In the genomic region with DNA sequence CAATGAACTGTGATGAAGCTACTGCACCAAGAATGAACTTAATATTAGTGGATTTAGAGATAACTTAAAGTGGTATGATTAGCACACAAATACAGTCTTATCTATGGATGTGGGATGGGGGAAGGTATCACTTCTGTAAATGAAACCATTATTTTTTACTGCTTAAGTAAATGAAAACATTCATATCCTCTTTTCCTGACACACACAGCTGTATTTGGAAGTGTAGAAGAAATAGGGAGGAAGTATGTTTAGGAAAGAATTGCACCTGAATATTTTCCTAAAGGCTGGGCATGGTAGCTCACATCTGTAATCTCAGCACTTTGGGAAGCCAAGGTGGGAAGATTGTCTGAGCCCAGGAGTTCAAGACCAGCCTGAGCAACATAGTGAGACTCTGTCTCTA, we compare ENCODE assay signal across 14 cellular contexts.
DNase-seq lines count a peak whose midpoint lies in the region; ATAC-seq, FAIRE-seq and TF ChIP-seq lines count a peak whose summit lies in the region.
"Had no signal": no experiment of that assay in that cellular context is flagged by ENCODE, and none has a peak within 500 bp of the region (broad histone marks: within the 10 kb centered on the region; RNA-seq: fewer than 3 reads in every experiment).

No MANE protein-coding gene starts in this region.

- no TSS peak for BruUV-seq in GM12878 (replicated peaks; lab: Mats Ljungman, UMichigan)

- ATAC-seq in GM12878, result peak; percentile 2; the same call in 1 of the 3 replicates
- no peak for ATAC-seq in stimulated activated memory B cell treated with anti-CD40 and anti-IgM and Interleukin-4, amounts not matched to agents 10 μg/mL and 1 μg/mL and 100 μg/mL, for 72 hours
- no peak for ATAC-seq in body of pancreas
- ATAC-seq in GM19395 (IDR thresholded peaks at IDR 0.05; ENCODE audit: unreplicated experiment), result no peak
- ATAC-seq in HG03354 (IDR thresholded peaks at IDR 0.05; ENCODE audit: poor library complexity, severe bottlenecking, unreplicated experiment), result no peak
- ATAC-seq: left ventricle myocardium superior had no signal

- H3K27me3 Mint-ChIP-seq in activated naive CD4-positive, alpha-beta T cell treated with anti-CD3 and anti-CD28 coated beads, Interleukin-2, amount 50 U/mL, for 24 hours, result no peaks in the 10 kb centered on the region
- H3K27me3 Mint-ChIP-seq in stimulated activated memory B cell treated with anti-CD40 and anti-IgM and Interleukin-4, amounts not matched to agents 10 μg/mL and 1 μg/mL and 100 μg/mL, for 72 hours, result no peaks in the 10 kb centered on the region

- peak; percentile 85 to 92 for TF ChIP-seq EP300 in GM12878 (IDR thresholded peaks at IDR 0.05; ENCODE audit: borderline replicate concordance in 1 of 2, control insufficient read depth in 1 of 2, low read depth in 2 of 2, low read length in 2 of 2)

- in situ Hi-C loops in GM12878 (cut with MboI), result loop anchor here (5.0 kb wide), 1 partner anchor 94 kb away; no protein-coding TSS in a partner anchor

- peaks cover 94% of the 10 kb centered on the region for H3K79me2 ChIP-seq in GM12878 (ENCODE audit: control insufficient read depth, insufficient read depth, low read length)

- peak overlapping the region; percentile 88 for H3K27ac Mint-ChIP-seq in activated naive CD4-positive, alpha-beta T cell treated with anti-CD3 and anti-CD28 coated beads, Interleukin-2, amount 50 U/mL, for 24 hours
- peak overlapping the region; percentile 70 for H3K27ac Mint-ChIP-seq in stimulated activated memory B cell treated with anti-CD40 and anti-IgM and Interleukin-4, amounts not matched to agents 10 μg/mL and 1 μg/mL and 100 μg/mL, for 72 hours

- no peaks in the 10 kb centered on the region for H3K9me3 ChIP-seq in GM12878 (replicated peaks; ENCODE audit: control insufficient read depth, insufficient read depth, low read length)
- H3K9me3 ChIP-seq in body of pancreas, result no peaks in the 10 kb centered on the region

- SMC1A ChIA-PET in GM12878 (lab: Charles Lee; ENCODE audit: uncharacterized antibody, unreplicated experiment), result interaction anchor here (0.8 to 16.2 kb wide), 21 partner anchors 9 to 101 kb away, joined by 3 to 287 read pairs (median 4); no protein-coding TSS in a partner anchor

- peaks cover 92% of the 10 kb centered on the region for H3K4me1 ChIP-seq in GM12878 (ENCODE audit: control insufficient read depth, insufficient read depth, low read length)
- peaks cover 36% of the 10 kb centered on the region for H3K4me1 ChIP-seq in body of pancreas

- intact Hi-C loops in GM12878 (cut with micrococcal nuclease; ENCODE audit: unreplicated experiment) (no loop called here), body of pancreas (cut with DNase I) (no loop called here)

- DNase-seq in activated naive CD4-positive, alpha-beta T cell treated with anti-CD3 and anti-CD28 coated beads, Interleukin-2, amount 50 U/mL, for 16 hours, result no peak
- DNase-seq in MV-4-11 (lab: John Stamatoyannopoulos, UW) (peak; percentile 26), GM12878 (ENCODE audit: low read depth, low spot score) (no peak), body of pancreas (no peak)
- DNase-seq: activated gamma-delta T cell treated with Interleukin-2 at 50 U/mL for 16 hours; effector CD8-positive, alpha-beta T cell; left ventricle myocardium superior; NCI-H2107; stimulated activated CD4-positive, alpha-beta T cell treated with anti-CD3 and anti-CD28 coated beads, Interleukin-1b, Interleukin-23, amount 100 ng/mL, for 48 hours; trophoblast cell had no signal

- H3K36me3 ChIP-seq in GM12878 (ENCODE audit: control insufficient read depth in 2 of 2, insufficient read depth in 2 of 2, low read length in 1 of 2), result no peaks in the 10 kb centered on the region; a peak in 1 of 4 replicates
- no peaks in the 10 kb centered on the region for H3K36me3 ChIP-seq in body of pancreas (replicated peaks in 1 of 2; ENCODE audit: insufficient read depth in 1 of 2, low read depth in 2 of 2)

- peak overlapping the region; percentile 98 for H3K27ac ChIP-seq in GM12878 (ENCODE audit: control insufficient read depth, insufficient read depth)
- H3K27ac ChIP-seq in body of pancreas, result no peak overlapping the region

- TF ChIP-seq CTCF in GM12878 (IDR thresholded peaks at IDR 0.05 in 2 of 3, conservative IDR thresholded peaks at IDR 0.05 in 1 of 3; ENCODE audit: control insufficient read depth in 2 of 3, extremely low read depth in 1 of 3, insufficient read depth in 1 of 3, low read depth in 3 of 3, low read length in 3 of 3), result no peak
- no peak for TF ChIP-seq CTCF in body of pancreas (IDR thresholded peaks at IDR 0.05)

- CTCF ChIA-PET in GM12878 (lab: Yijun Ruan, JAX), result interaction anchor here (0.9 to 2.4 kb wide), 7 partner anchors 9 to 165 kb away, joined by 3 to 9 read pairs (median 3); no protein-coding TSS in a partner anchor

- no peak overlapping the region for H3K9ac ChIP-seq in GM12878 (ENCODE audit: control insufficient read depth, insufficient read depth, low read length)

- RAD21 ChIA-PET in GM12878 (lab: Charles Lee; ENCODE audit: unreplicated experiment), result interaction anchor here (0.8 to 17.8 kb wide), 12 partner anchors 9 to 101 kb away, joined by 3 to 374 read pairs (median 4); no protein-coding TSS in a partner anchor

- peak overlapping the region; percentile 40 for H3K4me3 Mint-ChIP-seq in activated naive CD4-positive, alpha-beta T cell treated with anti-CD3 and anti-CD28 coated beads, Interleukin-2, amount 50 U/mL, for 24 hours
- H3K4me3 Mint-ChIP-seq in stimulated activated memory B cell treated with anti-CD40 and anti-IgM and Interleukin-4, amounts not matched to agents 10 μg/mL and 1 μg/mL and 100 μg/mL, for 72 hours, result no peak overlapping the region

- H2AFZ ChIP-seq in GM12878 (ENCODE audit: control insufficient read depth, low read depth, low read length), result no peak overlapping the region

- H3K36me3 Mint-ChIP-seq in activated naive CD4-positive, alpha-beta T cell treated with anti-CD3 and anti-CD28 coated beads, Interleukin-2, amount 50 U/mL, for 24 hours, result peaks cover 8% of the 10 kb centered on the region
- no peaks in the 10 kb centered on the region for H3K36me3 Mint-ChIP-seq in stimulated activated memory B cell treated with anti-CD40 and anti-IgM and Interleukin-4, amounts not matched to agents 10 μg/mL and 1 μg/mL and 100 μg/mL, for 72 hours

- H3K27me3 ChIP-seq in GM12878 (replicated peaks in 1 of 2; ENCODE audit: control insufficient read depth in 2 of 2, insufficient read depth in 2 of 2, low read length in 1 of 2), result no peaks in the 10 kb centered on the region
- no peaks in the 10 kb centered on the region for H3K27me3 ChIP-seq in body of pancreas

- H3K4me3 ChIP-seq in GM12878 (no peak overlapping the region), body of pancreas (no peak overlapping the region)

- H3K4me2 ChIP-seq in GM12878 (ENCODE audit: control insufficient read depth, insufficient read depth), result no peak overlapping the region

- no peaks in the 10 kb centered on the region for H3K9me3 Mint-ChIP-seq in activated naive CD4-positive, alpha-beta T cell treated with anti-CD3 and anti-CD28 coated beads, Interleukin-2, amount 50 U/mL, for 24 hours
- H3K9me3 Mint-ChIP-seq in stimulated activated memory B cell treated with anti-CD40 and anti-IgM and Interleukin-4, amounts not matched to agents 10 μg/mL and 1 μg/mL and 100 μg/mL, for 72 hours, result no peaks in the 10 kb centered on the region

- POLR2A ChIA-PET in GM12878 (lab: Charles Lee), result interaction anchor here (0.9 to 2.2 kb wide), 9 partner anchors 9 to 152 kb away, joined by 3 to 10 read pairs (median 4); no protein-coding TSS in a partner anchor

- TF ChIP-seq RAD21 in GM12878 (IDR thresholded peaks at IDR 0.05; ENCODE audit: insufficient read depth, low read depth, low read length), result no peak

- TF ChIP-seq POLR2A in GM12878 (IDR thresholded peaks at IDR 0.05; ENCODE audit: low read depth, low read length), result no peak
- no peak for TF ChIP-seq POLR2A in body of pancreas (IDR thresholded peaks at IDR 0.05)

- no peaks in the 10 kb centered on the region for H4K20me1 ChIP-seq in GM12878 (ENCODE audit: control insufficient read depth, insufficient read depth)

- FAIRE-seq in GM12878 (lab: Jason Lieb, UNC), result no peak

- H3K4me1 Mint-ChIP-seq in activated naive CD4-positive, alpha-beta T cell treated with anti-CD3 and anti-CD28 coated beads, Interleukin-2, amount 50 U/mL, for 24 hours, result peaks cover 96% of the 10 kb centered on the region
- peaks cover 93% of the 10 kb centered on the region for H3K4me1 Mint-ChIP-seq in stimulated activated memory B cell treated with anti-CD40 and anti-IgM and Interleukin-4, amounts not matched to agents 10 μg/mL and 1 μg/mL and 100 μg/mL, for 72 hours

TF ChIP-seq in GM12878, 131 proteins besides CTCF, POLR2A, EP300 and RAD21 (continues in another document):
- TF ChIP-seq FOXM1 (IDR thresholded peaks at IDR 0.05; ENCODE audit: low read depth, low read length) (0 out of 2 replicates have a peak, but pooled peaks have one; percentile 14), NFIC (IDR thresholded peaks at IDR 0.05; ENCODE audit: low read depth, low read length) (peak; percentile 64), CREB1 (IDR thresholded peaks at IDR 0.05; ENCODE audit: low read depth) (0 out of 2 replicates have a peak, but pooled peaks have one; percentile 8), RELA (IDR thresholded peaks at IDR 0.05; ENCODE audit: borderline replicate concordance, partially characterized antibody) (no peak), MLLT1 (IDR thresholded peaks at IDR 0.05) (0 out of 2 replicates have a peak, but pooled peaks have one; percentile 14), DPF2 (IDR thresholded peaks at IDR 0.05) (peak; percentile 73), MTA2 (IDR thresholded peaks at IDR 0.05; ENCODE audit: low read depth) (peak; percentile 93), ZNF274 (IDR thresholded peaks at IDR 0.05; ENCODE audit: insufficient read depth, insufficient read length) (no peak), NR2C1 (IDR thresholded peaks at IDR 0.05) (no peak), JUNB (IDR thresholded peaks at IDR 0.05) (no peak), ZNF24 (IDR thresholded peaks at IDR 0.05) (peak; percentile 52; the same call in 1 of the 2 replicates), PAX5 (IDR thresholded peaks at IDR 0.05; ENCODE audit: borderline replicate concordance, low read depth, low read length) (0 out of 2 replicates have a peak, but pooled peaks have one; percentile 28), CREM (IDR thresholded peaks at IDR 0.05; ENCODE audit: low read depth) (peak; percentile 34; the same call in 1 of the 2 replicates)
